7 cellular contexts compared by ENCODE assay signal in the genomic region with DNA sequence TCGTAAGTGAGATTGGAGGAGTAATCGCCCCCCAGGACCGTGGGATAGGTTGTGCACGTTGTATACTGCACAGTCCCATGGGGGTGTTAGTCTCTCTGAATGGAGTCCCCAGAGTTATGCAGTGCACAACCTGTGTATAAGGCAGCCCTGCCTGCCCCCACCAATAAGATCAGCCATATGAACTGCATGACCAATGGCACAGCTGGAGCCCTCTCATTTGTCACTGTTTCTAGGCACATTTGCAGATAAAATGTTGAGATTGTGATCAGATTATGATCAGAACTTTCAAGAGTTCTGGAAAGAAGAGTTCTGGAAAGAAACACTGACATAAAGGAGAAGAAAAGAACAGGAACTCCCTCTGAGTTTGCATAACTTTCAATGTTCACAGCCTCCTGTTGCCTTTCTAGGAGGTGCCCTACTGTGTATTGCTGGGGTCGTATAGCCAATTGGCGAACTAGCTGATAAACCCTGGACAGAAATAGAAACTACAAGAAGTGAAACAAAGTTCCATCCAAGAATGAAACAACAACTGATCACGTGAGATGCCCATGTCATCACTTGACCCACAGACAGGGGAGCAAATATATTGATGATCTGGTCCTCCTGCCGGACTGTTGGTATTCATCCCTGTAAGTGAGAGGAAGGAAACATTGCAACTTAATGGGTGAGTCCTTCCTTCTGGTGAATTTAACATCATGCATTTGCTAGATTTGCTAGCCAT. TPM values are rescaled to one million over a fixed set of nuclear protein-coding genes. Genes with fewer than 3 reads are reported as not detected.
DNase-seq lines count a peak whose midpoint lies in the region; ATAC-seq and TF ChIP-seq lines count a peak whose summit lies in the region.

No MANE protein-coding gene starts in this region.

- no peak overlapping the region for H2BK15ac ChIP-seq in IMR-90 (ENCODE audit: low read depth, low read length)

- H3K4me3 Mint-ChIP-seq in natural killer cell: no peak overlapping the region

- H3K4me1 Mint-ChIP-seq in natural killer cell: no peaks in the 10 kb centered on the region

- H3K9ac ChIP-seq in IMR-90 (ENCODE audit: low read depth, low read length): no peak overlapping the region

- H3K79me1 ChIP-seq in IMR-90 (ENCODE audit: low read depth in 1 of 2, low read length in 2 of 2): peaks cover 0 to 21% of the 10 kb centered on the region in 2 experiments; a peak in 2 of 4 replicates

- no peak overlapping the region for H3K18ac ChIP-seq in IMR-90 (ENCODE audit: low read depth, low read length)

- no peaks in the 10 kb centered on the region for H3K9me3 ChIP-seq in IMR-90 (ENCODE audit: control insufficient read depth, insufficient read depth, low read length)

- no peak overlapping the region for H3K23ac ChIP-seq in IMR-90 (ENCODE audit: low read depth, low read length)

- ATAC-seq in GM19025 (IDR thresholded peaks at IDR 0.05; ENCODE audit: low read depth, unreplicated experiment) (peak; percentile 98), HG02588 (IDR thresholded peaks at IDR 0.05; ENCODE audit: unreplicated experiment) (peak; percentile 98), IMR-90 (ENCODE audit: low read depth) (no peak), natural killer cell (peak in 2 of 3 donors; percentile 54 to 65)

- H4K20me1 ChIP-seq in IMR-90 (ENCODE audit: insufficient read depth, low read length): no peaks in the 10 kb centered on the region

- WGBS in IMR-90 (ENCODE audit: extremely low coverage in 2 of 2, insufficient read length in 1 of 2), 2 experiments: no CpG with 5 or more reads among the region's 8 CpGs

- no peak overlapping the region for H3K4me3 ChIP-seq in IMR-90 (ENCODE audit: insufficient read depth, low read depth, low read length)

- H2BK20ac ChIP-seq in IMR-90 (ENCODE audit: low read depth, low read length): no peak overlapping the region

- dilution Hi-C loops in IMR-90 (cut with HindIII; ENCODE audit: low sequenced_read_pairs, unreplicated experiment): no loop called here

- no peak overlapping the region for H2AFZ ChIP-seq in IMR-90 (replicated peaks; ENCODE audit: low read length, poor library complexity)

- H3K14ac ChIP-seq in IMR-90 (replicated peaks; ENCODE audit: low read depth, low read length): no peak overlapping the region

- POLR2A ChIA-PET in IMR-90 (lab: Charles Lee; ENCODE audit: unreplicated experiment): no interaction called here

- H3K27me3 Mint-ChIP-seq in natural killer cell (ENCODE audit: low read depth in 2 of 2): no peaks in the 10 kb centered on the region

- no peaks in the 10 kb centered on the region for H3K27me3 ChIP-seq in IMR-90 (ENCODE audit: control insufficient read depth, insufficient read depth, low read length)

- no peaks in the 10 kb centered on the region for H3K36me3 Mint-ChIP-seq in natural killer cell

- H3K9me3 Mint-ChIP-seq in natural killer cell: no peaks in the 10 kb centered on the region

- peaks cover 11% of the 10 kb centered on the region for H3K9me1 ChIP-seq in IMR-90 (ENCODE audit: insufficient read depth, low read length)

- BruUV-seq in IMR-90 (replicated peaks; lab: Mats Ljungman, UMichigan): no TSS peak

- no peak overlapping the region for H4K5ac ChIP-seq in IMR-90 (ENCODE audit: low read depth, low read length)

- no peak for TF ChIP-seq POLR2A in IMR-90 (IDR thresholded peaks at IDR 0.05; ENCODE audit: low read depth, low read length)

- no peak for TF ChIP-seq RAD21 in IMR-90 (IDR thresholded peaks at IDR 0.05; ENCODE audit: low read length)

- H3K4me2 ChIP-seq in IMR-90 (ENCODE audit: low read depth, low read length): no peak overlapping the region

- no peak overlapping the region for H2BK5ac ChIP-seq in IMR-90 (ENCODE audit: low read depth, low read length, poor library complexity, severe bottlenecking)

- H3K56ac ChIP-seq in IMR-90 (ENCODE audit: extremely low read depth, insufficient read depth, low read length): no peak overlapping the region

- no peak overlapping the region for H4K8ac ChIP-seq in IMR-90 (ENCODE audit: low read depth in 2 of 2, low read length in 2 of 2)

- H3K36me3 ChIP-seq in IMR-90 (ENCODE audit: control insufficient read depth, insufficient read depth, low read length): no peaks in the 10 kb centered on the region

- H3K4me1 ChIP-seq in IMR-90 (ENCODE audit: control insufficient read depth, insufficient read depth, low read length): peaks cover 11% of the 10 kb centered on the region

- H2BK120ac ChIP-seq in IMR-90 (ENCODE audit: low read depth, low read length): no peak overlapping the region

- H2AK9ac ChIP-seq in IMR-90 (replicated peaks; ENCODE audit: low read depth, low read length, poor library complexity): no peak overlapping the region

- H3K27ac Mint-ChIP-seq in natural killer cell: no peak overlapping the region

- intact Hi-C loops in IMR-90 (cut with micrococcal nuclease): no loop called here
- intact Hi-C loops in natural killer cell (cut with micrococcal nuclease): no loop called here

- no peak overlapping the region for H4K91ac ChIP-seq in IMR-90 (ENCODE audit: insufficient read depth, low read depth, low read length)

- no peak overlapping the region for H3K27ac ChIP-seq in IMR-90 (ENCODE audit: insufficient read depth, low read length)

- DNase-seq in IMR-90 (no peak), natural killer cell (no peak), COR-L47 (lab: John Stamatoyannopoulos, UW) (no peak), 8988T (no peak)
- no peak for DNase-seq in activated CD4-positive, alpha-beta T cell treated with anti-CD3 and anti-CD28 coated beads for 4 hours

- no peak overlapping the region for H2AK5ac ChIP-seq in IMR-90 (ENCODE audit: low read depth, low read length)

- in situ Hi-C loops in IMR-90 (cut with MboI; ENCODE audit: low sequenced_read_pairs): no loop called here

- TF ChIP-seq CTCF in IMR-90 (conservative IDR thresholded peaks at IDR 0.05; ENCODE audit: low read depth, low read length) (no peak), natural killer cell (IDR thresholded peaks at IDR 0.05) (no peak)

- H3K4ac ChIP-seq in IMR-90 (ENCODE audit: low read depth, low read length): no peak overlapping the region

- CTCF ChIA-PET in IMR-90 (lab: Yijun Ruan, JAX): no interaction called here

TF ChIP-seq in IMR-90, 13 proteins besides CTCF, POLR2A, EP300 and RAD21:
- TF ChIP-seq RFX5 (IDR thresholded peaks at IDR 0.05; ENCODE audit: low read depth, low read length) (peak; percentile 84), SMC3 (IDR thresholded peaks at IDR 0.05; ENCODE audit: low read depth, low read length) (no peak), MAZ (IDR thresholded peaks at IDR 0.05; ENCODE audit: borderline replicate concordance, low read depth, low read length) (no peak), NFE2L2 (IDR thresholded peaks at IDR 0.05; ENCODE audit: low read depth, low read length) (no peak)
- TF ChIP-seq, protein P1, sequence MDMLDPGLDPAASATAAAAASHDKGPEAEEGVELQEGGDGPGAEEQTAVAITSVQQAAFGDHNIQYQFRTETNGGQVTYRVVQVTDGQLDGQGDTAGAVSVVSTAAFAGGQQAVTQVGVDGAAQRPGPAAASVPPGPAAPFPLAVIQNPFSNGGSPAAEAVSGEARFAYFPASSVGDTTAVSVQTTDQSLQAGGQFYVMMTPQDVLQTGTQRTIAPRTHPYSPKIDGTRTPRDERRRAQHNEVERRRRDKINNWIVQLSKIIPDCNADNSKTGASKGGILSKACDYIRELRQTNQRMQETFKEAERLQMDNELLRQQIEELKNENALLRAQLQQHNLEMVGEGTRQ (IDR thresholded peaks at IDR 0.05; ENCODE audit: low read depth, low read length): no peak

RNA-seq across cellular contexts. Expression of a gene that starts 49.6 kb away (rescaled TPM):
- total RNA-seq in IMR-90 (2012; rRNA removed) (67.2 and 125 TPM in 2 replicates), natural killer cell (100 to 1,000 TPM; 194 to 286 (median 269) TPM)
- polyA plus RNA-seq in IMR-90 (2012; rRNA removed): 318 and 727 TPM in 2 replicates
- polyA plus RNA-seq in IMR-90 (2012; cell fraction: cytosol; rRNA removed): 103 and 199 TPM in 2 replicates
- polyA plus RNA-seq in IMR-90 (2012; cell fraction: nucleus; rRNA removed; ENCODE audit: low replicate concordance): 17.0 and 112 TPM in 2 replicates
